8 cellular contexts compared by ENCODE assay signal in genomic region chr1:158998781-158999161, GRCh38. TPM values are rescaled to one million over a fixed set of nuclear protein-coding genes. Genes with fewer than 3 reads are reported as not detected.
DNase-seq lines count a peak whose midpoint lies in the region; ATAC-seq and TF ChIP-seq lines count a peak whose summit lies in the region.

No MANE protein-coding gene starts in this region.

- peak; percentile 58 for DNase-seq in DMS53 treated with DMSO at 0.1 percent for 48 hours (lab: John Stamatoyannopoulos, UW; ENCODE audit: unreplicated experiment)
- peak; percentile 57 for DNase-seq in H4 (ENCODE audit: low spot score)
- DNase-seq in NCI-H2107 treated with DMSO at 0.1 percent for 48 hours (lab: John Stamatoyannopoulos, UW; ENCODE audit: unreplicated experiment), result peak; percentile 11
- DNase-seq in WERI-Rb-1, result peak; percentile 31
- no peak for DNase-seq in esophagus squamous epithelium (lab: John Stamatoyannopoulos, UW)
- DNase-seq in myocyte (ENCODE audit: low read depth), result peak; percentile 75
- no peak for DNase-seq in NK-92 treated with Interleukin-12 subunit alpha and Interleukin-12 subunit beta, amount 100 ng/mL, for 24 hours (lab: John Stamatoyannopoulos, UW)

- H3K4me1 ChIP-seq in esophagus squamous epithelium, result peaks cover 0 to 47% (median 7%) of the 10 kb centered on the region in 3 donors

- H3K4me3 ChIP-seq in WERI-Rb-1 (ENCODE audit: low read depth, low read length) (no peak overlapping the region), esophagus squamous epithelium (peak overlapping the region; percentile 24 to 66 (median 46))

- 20 to 21% methylated on average over 13 of the region's 13 CpGs for WGBS in esophagus squamous epithelium, 2 donors

- H3K9me3 ChIP-seq in WERI-Rb-1 (ENCODE audit: severe bottlenecking), result peaks cover 5% of the 10 kb centered on the region
- no peaks in the 10 kb centered on the region for H3K9me3 ChIP-seq in esophagus squamous epithelium

- no peak for ATAC-seq in HG03439 (IDR thresholded peaks at IDR 0.05; ENCODE audit: unreplicated experiment)

- H3K36me3 ChIP-seq in WERI-Rb-1 (no peaks in the 10 kb centered on the region), esophagus squamous epithelium (no peaks in the 10 kb centered on the region)

- intact Hi-C loops in esophagus squamous epithelium (cut with DNase I), result loop anchor here (10.0 kb wide), 1 partner anchor 794 kb away; no protein-coding TSS in a partner anchor

- peak; percentile 77 for TF ChIP-seq CTCF in WERI-Rb-1 (IDR thresholded peaks at IDR 0.05; ENCODE audit: low read depth, low read length)
- peak; percentile 86 to 96 (median 92) for TF ChIP-seq CTCF in esophagus squamous epithelium (IDR thresholded peaks at IDR 0.05)

- no peak for TF ChIP-seq POLR2A in esophagus squamous epithelium (IDR thresholded peaks at IDR 0.05)

- H3K27ac ChIP-seq in WERI-Rb-1 (no peak overlapping the region), esophagus squamous epithelium (peak overlapping the region; percentile 77 to 93 (median 90))

- H3K27me3 ChIP-seq in WERI-Rb-1 (ENCODE audit: insufficient read depth, low read depth, severe bottlenecking), result peaks cover 96% of the 10 kb centered on the region
- H3K27me3 ChIP-seq in esophagus squamous epithelium, result no peaks in the 10 kb centered on the region

RNA-seq across cellular contexts. Expression of gene IFI16, which starts 10.9 kb away (rescaled TPM):
- total RNA-seq in H4 (2014; rRNA removed; shearing (Covaris generic)), result 31.8 and 54.0 TPM in 2 replicates
- total RNA-seq in esophagus squamous epithelium (100 to 1,000 TPM in 2 of 4 donors, 10 to 100 TPM in 2; 46.1 to 154 (median 96.9) TPM), myocyte (46.5 and 71.7 TPM in 2 replicates)
- 41.7 TPM for polyA plus RNA-seq in myocyte (2012)

Comparison
In these comparisons a context has a peak if more than half of its experiments do, and no peak if none do; other contexts are left out.
1. DNase-seq: peak in DMS53 treated with DMSO at 0.1 percent for 48 hours (single experiment), H4 (single experiment), NCI-H2107 treated with DMSO at 0.1 percent for 48 hours (single experiment), WERI-Rb-1 (single experiment) and myocyte (single experiment); none in esophagus squamous epithelium (single experiment) and NK-92 treated with Interleukin-12 subunit alpha and Interleukin-12 subunit beta, amount 100 ng/mL, for 24 hours (single experiment).